ENCODE assay signal across 1 cellular context in genomic region chr7:150385240-150385830, GRCh38.
TF ChIP-seq lines count a peak whose summit lies in the region.

No MANE protein-coding gene starts in this region.

TF ChIP-seq in H1, 55 proteins besides CTCF, POLR2A, EP300 and RAD21 (continued from another document):
- TF ChIP-seq CEBPB (IDR thresholded peaks at IDR 0.05; ENCODE audit: low read depth, low read length), result no peak
- no peak for TF ChIP-seq EGR1 (IDR thresholded peaks at IDR 0.05; ENCODE audit: borderline replicate concordance, low read depth, low read length)
- no peak for TF ChIP-seq SP2 (IDR thresholded peaks at IDR 0.05; ENCODE audit: low read length)
- no peak for TF ChIP-seq HDAC2 (IDR thresholded peaks at IDR 0.05; ENCODE audit: borderline replicate concordance in 1 of 2, low read depth in 2 of 2, low read length in 2 of 2)
- no peak for TF ChIP-seq MAX (IDR thresholded peaks at IDR 0.05)
- no peak for TF ChIP-seq JUN (IDR thresholded peaks at IDR 0.05; ENCODE audit: low read depth, low read length)
